16 cellular contexts compared by ENCODE assay signal in the genomic region with DNA sequence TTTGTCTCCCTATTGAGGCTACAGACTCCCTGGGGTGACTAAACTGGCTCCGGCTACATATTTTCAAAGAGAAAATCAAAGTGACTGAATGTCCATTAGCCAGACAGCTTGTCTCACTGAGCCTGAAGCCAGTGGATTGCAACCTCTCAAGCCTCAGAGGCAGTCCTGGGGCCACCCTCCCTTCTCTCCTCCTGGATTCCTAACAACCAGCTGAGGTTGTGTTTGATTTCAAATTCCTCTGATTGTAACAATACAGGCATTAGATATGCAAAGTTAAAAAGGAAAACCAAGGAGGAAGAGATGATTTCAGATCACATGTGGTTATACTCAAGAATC.
DNase-seq lines count a peak whose midpoint lies in the region; ATAC-seq and TF ChIP-seq lines count a peak whose summit lies in the region.
"Had no signal": no experiment of that assay in that cellular context is flagged by ENCODE, and none has a peak within 500 bp of the region (broad histone marks: within the 10 kb centered on the region; RNA-seq: fewer than 3 reads in every experiment).

No MANE protein-coding gene starts in this region.

- no peak overlapping the region for H3K23ac ChIP-seq in mesendoderm (ENCODE audit: low read length)

- H2BK15ac ChIP-seq in mesendoderm (replicated peaks; ENCODE audit: low read depth) = no peak overlapping the region

- no peak overlapping the region for H4K5ac ChIP-seq in mesendoderm (ENCODE audit: low read length)

- no peak for ATAC-seq in stimulated activated effector memory CD8-positive, alpha-beta T cell treated with anti-CD3 and anti-CD28 coated beads, Interleukin-12 subunit alpha, Interleukin-12 subunit beta, amount 100 ng/mL, for 72 hours
- no peak for ATAC-seq in HG02610 (IDR thresholded peaks at IDR 0.05; ENCODE audit: unreplicated experiment)
- ATAC-seq: activated naive CD4-positive, alpha-beta T cell treated with anti-CD3 and anti-CD28 coated beads, Interleukin-2, amount 50 U/mL, for 72 hours; natural killer cell treated with Interleukin-12 subunit alpha and Interleukin-12 subunit beta and Interleukin-15 and Interleukin-18, amount 100 ng/mL, for 72 hours had no signal

- DNase-seq in AG08395 (ENCODE audit: low spot score) (peak; percentile 22), HFFc6 (no peak), fibroblast of lung (ENCODE audit: low read depth in 2 of 2) (peak; percentile 6 to 27), mesendoderm (peak; percentile 59), retina (no peak)
- no peak for DNase-seq in stimulated activated effector memory CD8-positive, alpha-beta T cell treated with anti-CD3 and anti-CD28 coated beads, Interleukin-12 subunit alpha, Interleukin-12 subunit beta, amount 100 ng/mL, for 72 hours (ENCODE audit: low spot score in 2 of 2)
- no peak for DNase-seq in activated T-cell treated with anti-CD3 and anti-CD28 coated beads, Interleukin-2, amount 50 U/mL, for 24 hours
- DNase-seq: activated T-cell treated with anti-CD3 and anti-CD28 coated beads, Interleukin-2, amount 50 U/mL, for 1 hour; Calu3; NCI-H524 treated with DMSO at 0.1 percent for 48 hours had no signal

- H3K18ac ChIP-seq in mesendoderm (ENCODE audit: low read length) = no peak overlapping the region

- no peak overlapping the region for H4K8ac ChIP-seq in mesendoderm (ENCODE audit: low read depth, low read length)

- no peak overlapping the region for H3K4ac ChIP-seq in mesendoderm (ENCODE audit: low read depth, low read length)

- H3K9ac ChIP-seq in fibroblast of lung (ENCODE audit: insufficient read depth, low read length) (no peak overlapping the region), mesendoderm (ENCODE audit: low read length) (no peak overlapping the region)

- H2AFZ ChIP-seq in fibroblast of lung (ENCODE audit: low read length) = no peak overlapping the region

- no peak overlapping the region for H2BK120ac ChIP-seq in mesendoderm (ENCODE audit: low read depth, low read length)

- no peaks in the 10 kb centered on the region for H3K9me3 Mint-ChIP-seq in HFFc6
- no peaks in the 10 kb centered on the region for H3K9me3 Mint-ChIP-seq in stimulated activated effector memory CD8-positive, alpha-beta T cell treated with anti-CD3 and anti-CD28 coated beads, Interleukin-12 subunit alpha, Interleukin-12 subunit beta, amount 100 ng/mL, for 72 hours
- H3K9me3 Mint-ChIP-seq in activated T-cell treated with anti-CD3 and anti-CD28 coated beads, Interleukin-2, amount 50 U/mL, for 24 hours = no peaks in the 10 kb centered on the region
- H3K9me3 Mint-ChIP-seq: activated naive CD4-positive, alpha-beta T cell treated with anti-CD3 and anti-CD28 coated beads, Interleukin-2, amount 50 U/mL, for 72 hours; natural killer cell treated with Interleukin-12 subunit alpha and Interleukin-12 subunit beta and Interleukin-15 and Interleukin-18, amount 100 ng/mL, for 72 hours had no signal

- H3K79me2 ChIP-seq in fibroblast of lung (ENCODE audit: control insufficient read depth, insufficient read depth, low read length) = no peaks in the 10 kb centered on the region
- H3K79me2 ChIP-seq in mesendoderm (ENCODE audit: control insufficient read depth, insufficient read depth, low read length) = no peaks in the 10 kb centered on the region

- no peaks in the 10 kb centered on the region for H3K9me3 ChIP-seq in fibroblast of lung (ENCODE audit: control insufficient read depth, insufficient read depth, low read depth, low read length)

- no peak overlapping the region for H2AK5ac ChIP-seq in mesendoderm (ENCODE audit: low read length)

- H3K27ac Mint-ChIP-seq in HFFc6 = peak overlapping the region; percentile 40; the same call in 1 of the 2 replicates
- H3K27ac Mint-ChIP-seq in stimulated activated effector memory CD8-positive, alpha-beta T cell treated with anti-CD3 and anti-CD28 coated beads, Interleukin-12 subunit alpha, Interleukin-12 subunit beta, amount 100 ng/mL, for 72 hours = no peak overlapping the region
- no peak overlapping the region for H3K27ac Mint-ChIP-seq in activated T-cell treated with anti-CD3 and anti-CD28 coated beads, Interleukin-2, amount 50 U/mL, for 24 hours
- H3K27ac Mint-ChIP-seq: activated naive CD4-positive, alpha-beta T cell treated with anti-CD3 and anti-CD28 coated beads, Interleukin-2, amount 50 U/mL, for 72 hours; natural killer cell treated with Interleukin-12 subunit alpha and Interleukin-12 subunit beta and Interleukin-15 and Interleukin-18, amount 100 ng/mL, for 72 hours had no signal

- no peaks in the 10 kb centered on the region for H4K20me1 ChIP-seq in fibroblast of lung (ENCODE audit: control insufficient read depth, extremely low read depth, insufficient read depth, low read length)

- peaks cover 5% of the 10 kb centered on the region for H3K4me1 ChIP-seq in fibroblast of lung (ENCODE audit: control insufficient read depth, extremely low read depth, insufficient read depth, low read length)
- H3K4me1 ChIP-seq in mesendoderm (ENCODE audit: control insufficient read depth, low read depth, low read length) = no peaks in the 10 kb centered on the region
- H3K4me1 ChIP-seq: foreskin keratinocyte had no signal

- no peak overlapping the region for H2BK5ac ChIP-seq in mesendoderm (ENCODE audit: low read length)

- H3K79me1 ChIP-seq in mesendoderm (ENCODE audit: low read length) = no peaks in the 10 kb centered on the region

- no peak overlapping the region for H3K4me3 Mint-ChIP-seq in HFFc6
- no peak overlapping the region for H3K4me3 Mint-ChIP-seq in stimulated activated effector memory CD8-positive, alpha-beta T cell treated with anti-CD3 and anti-CD28 coated beads, Interleukin-12 subunit alpha, Interleukin-12 subunit beta, amount 100 ng/mL, for 72 hours
- no peak overlapping the region for H3K4me3 Mint-ChIP-seq in activated T-cell treated with anti-CD3 and anti-CD28 coated beads, Interleukin-2, amount 50 U/mL, for 24 hours
- H3K4me3 Mint-ChIP-seq: natural killer cell treated with Interleukin-12 subunit alpha and Interleukin-12 subunit beta and Interleukin-15 and Interleukin-18, amount 100 ng/mL, for 72 hours had no signal

- H3K27me3 ChIP-seq in fibroblast of lung (ENCODE audit: control insufficient read depth, insufficient read depth, low read length) = no peaks in the 10 kb centered on the region
- no peaks in the 10 kb centered on the region for H3K27me3 ChIP-seq in mesendoderm (ENCODE audit: insufficient read depth, low read length, poor library complexity)
- H3K27me3 ChIP-seq: foreskin keratinocyte had no signal

- no peak overlapping the region for H3K56ac ChIP-seq in mesendoderm (ENCODE audit: low read length)

- peaks cover 34% of the 10 kb centered on the region for H3K4me1 Mint-ChIP-seq in HFFc6 (ENCODE audit: low read depth)
- H3K4me1 Mint-ChIP-seq in stimulated activated effector memory CD8-positive, alpha-beta T cell treated with anti-CD3 and anti-CD28 coated beads, Interleukin-12 subunit alpha, Interleukin-12 subunit beta, amount 100 ng/mL, for 72 hours = no peaks in the 10 kb centered on the region
- no peaks in the 10 kb centered on the region for H3K4me1 Mint-ChIP-seq in activated T-cell treated with anti-CD3 and anti-CD28 coated beads, Interleukin-2, amount 50 U/mL, for 24 hours (ENCODE audit: low read depth)

- peaks cover 4% of the 10 kb centered on the region for H3K36me3 ChIP-seq in fibroblast of lung (ENCODE audit: control insufficient read depth, insufficient read depth, low read length)
- H3K36me3 ChIP-seq in mesendoderm (ENCODE audit: control insufficient read depth, insufficient read depth, low read length) = no peaks in the 10 kb centered on the region

- WGBS in mesendoderm (ENCODE audit: extremely low coverage, insufficient coverage, low lambda C conversion rate) = no CpG with 5 or more reads among the region's 1 CpG

- H3K27ac ChIP-seq in fibroblast of lung (ENCODE audit: insufficient read depth, low read length) = no peak overlapping the region
- no peak overlapping the region for H3K27ac ChIP-seq in mesendoderm (ENCODE audit: low read depth, low read length)
- H3K27ac ChIP-seq: foreskin keratinocyte, SK-N-MC had no signal

- peaks cover 30% of the 10 kb centered on the region for H3K36me3 Mint-ChIP-seq in HFFc6 (ENCODE audit: low read depth)
- peaks cover 5% of the 10 kb centered on the region for H3K36me3 Mint-ChIP-seq in stimulated activated effector memory CD8-positive, alpha-beta T cell treated with anti-CD3 and anti-CD28 coated beads, Interleukin-12 subunit alpha, Interleukin-12 subunit beta, amount 100 ng/mL, for 72 hours
- no peaks in the 10 kb centered on the region for H3K36me3 Mint-ChIP-seq in activated T-cell treated with anti-CD3 and anti-CD28 coated beads, Interleukin-2, amount 50 U/mL, for 24 hours (ENCODE audit: low read depth)
- H3K36me3 Mint-ChIP-seq: activated naive CD4-positive, alpha-beta T cell treated with anti-CD3 and anti-CD28 coated beads, Interleukin-2, amount 50 U/mL, for 72 hours; natural killer cell treated with Interleukin-12 subunit alpha and Interleukin-12 subunit beta and Interleukin-15 and Interleukin-18, amount 100 ng/mL, for 72 hours had no signal

- no peak overlapping the region for H3K4me3 ChIP-seq in fibroblast of lung (replicated peaks in 1 of 4; ENCODE audit: control extremely low read depth in 1 of 4, insufficient read depth in 1 of 4, low read depth in 3 of 4, low read length in 4 of 4)
- H3K4me3 ChIP-seq in mesendoderm (ENCODE audit: low read length) = no peak overlapping the region
- H3K4me3 ChIP-seq: lung, SK-N-MC had no signal

- H3K4me2 ChIP-seq in fibroblast of lung (ENCODE audit: extremely low read depth, insufficient read depth, low read length) = no peak overlapping the region
- no peak overlapping the region for H3K4me2 ChIP-seq in mesendoderm (ENCODE audit: low read length)

- TF ChIP-seq CTCF in HFFc6 (IDR thresholded peaks at IDR 0.05) (no peak), fibroblast of lung (conservative IDR thresholded peaks at IDR 0.05 in 1 of 2, IDR thresholded peaks at IDR 0.05 in 1 of 2; ENCODE audit: low read depth in 1 of 2, low read length in 2 of 2) (no peak)

- H3K27me3 Mint-ChIP-seq in HFFc6 (ENCODE audit: insufficient read depth) = peaks cover 4% of the 10 kb centered on the region
- H3K27me3 Mint-ChIP-seq in activated T-cell treated with anti-CD3 and anti-CD28 coated beads, Interleukin-2, amount 50 U/mL, for 24 hours = peaks cover 17% of the 10 kb centered on the region

Comparison
In these comparisons a context has a peak if more than half of its experiments do, and no peak if none do; other contexts are left out.
1. DNase-seq: peak in AG08395 (single experiment), fibroblast of lung (2 of 2) and mesendoderm (single experiment); none in HFFc6 (single experiment), stimulated activated effector memory CD8-positive, alpha-beta T cell treated with anti-CD3 and anti-CD28 coated beads, Interleukin-12 subunit alpha, Interleukin-12 subunit beta, amount 100 ng/mL, for 72 hours (0 of 2), retina (single experiment) and activated T-cell treated with anti-CD3 and anti-CD28 coated beads, Interleukin-2, amount 50 U/mL, for 24 hours (single experiment).